27 cellular contexts compared by ENCODE assay signal in the genomic region with DNA sequence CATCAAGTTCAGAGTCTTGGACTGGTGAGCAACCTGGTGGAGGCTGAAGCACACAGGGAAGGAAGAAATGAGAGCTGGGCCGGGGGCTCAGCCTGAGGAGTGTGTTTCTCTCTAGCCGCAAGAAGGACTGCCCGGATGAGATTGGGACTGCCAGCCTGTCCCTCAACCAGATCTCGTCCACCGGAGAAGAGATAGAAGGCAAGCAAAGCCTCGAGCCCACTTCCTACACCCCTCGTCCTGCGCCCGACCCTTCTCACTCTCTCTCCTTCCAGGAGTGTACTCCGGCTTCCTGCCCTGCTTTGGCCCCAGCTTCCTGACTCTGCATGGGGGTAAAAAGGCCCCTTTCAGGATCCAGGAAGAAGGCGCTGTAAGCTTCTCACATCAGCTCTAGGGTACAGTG. TPM values are rescaled to one million over a fixed set of nuclear protein-coding genes. Genes with fewer than 3 reads are reported as not detected.
DNase-seq lines count a peak whose midpoint lies in the region; ATAC-seq, FAIRE-seq and TF ChIP-seq lines count a peak whose summit lies in the region.
"Had no signal": no experiment of that assay in that cellular context is flagged by ENCODE, and none has a peak within 500 bp of the region (broad histone marks: within the 10 kb centered on the region; RNA-seq: fewer than 3 reads in every experiment).

No MANE protein-coding gene starts in this region.

- no peak for TF ChIP-seq CTCF in HepG2 (CRISPR knock-in tag; IDR thresholded peaks at IDR 0.05)
- TF ChIP-seq CTCF in right lobe of liver (IDR thresholded peaks at IDR 0.05), result no peak

- no peaks in the 10 kb centered on the region for H3K36me3 ChIP-seq in HepG2 (replicated peaks in 1 of 2; ENCODE audit: control insufficient read depth in 1 of 2, insufficient read depth in 2 of 2, low read length in 2 of 2)
- H3K36me3 ChIP-seq in right lobe of liver, result no peaks in the 10 kb centered on the region
- H3K36me3 ChIP-seq in mesenchymal stem cell (ENCODE audit: control insufficient read depth in 1 of 2, insufficient read depth in 2 of 2, low read depth in 1 of 2, low read length in 2 of 2), result no peaks in the 10 kb centered on the region
- H3K36me3 ChIP-seq: MG63 had no signal

- peaks cover 6% of the 10 kb centered on the region; the same call in 1 of the 2 replicates for H3K4me1 ChIP-seq in HepG2 (ENCODE audit: insufficient read depth, low read length)
- H3K4me1 ChIP-seq in right lobe of liver, result no peaks in the 10 kb centered on the region
- H3K4me1 ChIP-seq in mesenchymal stem cell (ENCODE audit: control insufficient read depth, insufficient read depth, low read depth, low read length), result peaks cover 5% of the 10 kb centered on the region

- H3K79me2 ChIP-seq in HepG2 (ENCODE audit: insufficient read depth, low read length), result no peaks in the 10 kb centered on the region

- FAIRE-seq in HepG2 (lab: Jason Lieb, UNC), result no peak
- FAIRE-seq: A204.1, GM12891, GM19239 had no signal

- H3K36me3 Mint-ChIP-seq in IgD-negative memory B cell, result no peaks in the 10 kb centered on the region
- H3K36me3 Mint-ChIP-seq: CD8-positive, alpha-beta T cell had no signal

- in situ Hi-C loops in HepG2 (cut with HindIII; ENCODE audit: extremely low pct_ligation_motif_present, low pct_unique_long_range_greater_than_20kb), result no loop called here
- in situ Hi-C loops in ACHN (cut with HindIII; ENCODE audit: low pct_ligation_motif_present, low pct_unique_long_range_greater_than_20kb, low sequenced_read_pairs), result no loop called here

- no peak overlapping the region for H4K8ac ChIP-seq in mesenchymal stem cell (ENCODE audit: low read length)

- DNase-seq in HepG2 (ENCODE audit: low spot score), result no peak
- DNase-seq in right lobe of liver, result no peak
- no peak for DNase-seq in mesenchymal stem cell
- peak; percentile 45 for DNase-seq in posterior vena cava (ENCODE audit: low spot score)
- DNase-seq in ACHN, result no peak
- no peak for DNase-seq in NCI-H1930 (lab: John Stamatoyannopoulos, UW)
- DNase-seq in NCI-H2196 (lab: John Stamatoyannopoulos, UW; ENCODE audit: unreplicated experiment), result no peak
- DNase-seq: C1 segment of cervical spinal cord; CD8-positive, alpha-beta T cell; DMS 273 treated with DMSO at 0.1 percent for 48 hours; DMS79 treated with DMSO at 0.1 percent for 48 hours; GF-D8; H7; KG1; MG63; NCI-H2029 treated with DMSO at 0.1 percent for 48 hours; NCI-H2227 treated with DMSO at 0.1 percent for 48 hours; NCI-H526 treated with DMSO at 0.1 percent for 48 hours; SHP77 had no signal

- H2BK15ac ChIP-seq in mesenchymal stem cell (ENCODE audit: low read depth, poor library complexity, severe bottlenecking), result peak overlapping the region; percentile 55

- no peaks in the 10 kb centered on the region for H3K9me3 ChIP-seq in HepG2 (ENCODE audit: low read length)
- no peaks in the 10 kb centered on the region for H3K9me3 ChIP-seq in right lobe of liver
- no peaks in the 10 kb centered on the region for H3K9me3 ChIP-seq in mesenchymal stem cell (ENCODE audit: control insufficient read depth, low read length)

- no peak overlapping the region for H3K4me2 ChIP-seq in HepG2 (ENCODE audit: low read depth, low read length)
- H3K4me2 ChIP-seq in mesenchymal stem cell (ENCODE audit: low read length, poor library complexity, severe bottlenecking), result no peak overlapping the region

- H2BK12ac ChIP-seq in mesenchymal stem cell (ENCODE audit: low read length in 2 of 2), result no peak overlapping the region

- H3K23ac ChIP-seq in mesenchymal stem cell (ENCODE audit: low read length in 2 of 2), result no peak overlapping the region

- H3K4me1 Mint-ChIP-seq in IgD-negative memory B cell, result peaks cover 0 to 1% (median 0%) of the 10 kb centered on the region in 3 donors

- H4K91ac ChIP-seq in mesenchymal stem cell (ENCODE audit: low read length), result no peak overlapping the region

- no peaks in the 10 kb centered on the region for H4K20me1 ChIP-seq in HepG2 (ENCODE audit: insufficient read depth, low read length)

- H2AFZ ChIP-seq in HepG2 (ENCODE audit: low read length) (no peak overlapping the region), mesenchymal stem cell (ENCODE audit: low read depth, low read length) (no peak overlapping the region)

- peaks cover 5 to 43% of the 10 kb centered on the region in 2 experiments; a peak in 4 of 5 replicates for H3K27me3 ChIP-seq in HepG2 (ENCODE audit: control insufficient read depth in 1 of 2, insufficient read depth in 2 of 2, low read length in 2 of 2)
- H3K27me3 ChIP-seq in right lobe of liver, result no peaks in the 10 kb centered on the region
- H3K27me3 ChIP-seq in mesenchymal stem cell (ENCODE audit: control insufficient read depth in 1 of 2, insufficient read depth in 1 of 2, low read length in 2 of 2), result peaks cover 10 to 24% of the 10 kb centered on the region in 2 experiments
- H3K27me3 ChIP-seq: MG63 had no signal

- intact Hi-C loops in HepG2 (cut with micrococcal nuclease; ENCODE audit: unreplicated experiment) (no loop called here), right lobe of liver (cut with DNase I) (no loop called here), posterior vena cava (cut with DNase I) (no loop called here)

- no peak overlapping the region for H3K27ac ChIP-seq in HepG2 (ENCODE audit: extremely low read length, insufficient read depth, low read length)
- no peak overlapping the region for H3K27ac ChIP-seq in right lobe of liver
- no peak overlapping the region for H3K27ac ChIP-seq in mesenchymal stem cell (ENCODE audit: low read length, poor library complexity, severe bottlenecking)
- H3K27ac ChIP-seq: RWPE1 had no signal

- POLR2A ChIA-PET in HepG2 (lab: Yijun Ruan, JAX), result no interaction called here

- ATAC-seq in HepG2, result peak; percentile 25
- ATAC-seq in right lobe of liver, result no peak
- ATAC-seq: CD8-positive, alpha-beta T cell had no signal

- no peak overlapping the region for H3K14ac ChIP-seq in mesenchymal stem cell (ENCODE audit: low read length in 2 of 2)

- peak overlapping the region in 2 of 3 donors; percentile 43 to 50 for H3K27ac Mint-ChIP-seq in IgD-negative memory B cell
- H3K27ac Mint-ChIP-seq: CD8-positive, alpha-beta T cell had no signal

- H3K4me3 ChIP-seq in HepG2 (replicated peaks in 1 of 3; ENCODE audit: insufficient read depth in 1 of 3, low read depth in 2 of 3, low read length in 3 of 3), result no peak overlapping the region
- no peak overlapping the region for H3K4me3 ChIP-seq in right lobe of liver
- no peak overlapping the region for H3K4me3 ChIP-seq in mesenchymal stem cell (ENCODE audit: insufficient read depth in 1 of 2, low read depth in 1 of 2, low read length in 2 of 2)
- H3K4me3 ChIP-seq: MG63 had no signal

- TF ChIP-seq RAD21 in HepG2 (CRISPR knock-in tag; IDR thresholded peaks at IDR 0.05), result no peak

- H2AK5ac ChIP-seq in mesenchymal stem cell (ENCODE audit: low read length, severe bottlenecking), result peak overlapping the region; percentile 8

- no peak overlapping the region for H3K4me3 Mint-ChIP-seq in IgD-negative memory B cell
- H3K4me3 Mint-ChIP-seq: CD8-positive, alpha-beta T cell had no signal

- CTCF ChIA-PET in HepG2 (lab: Yijun Ruan, JAX; ENCODE audit: low intra/inter-chr PET ratio, low total read pairs), result no interaction called here

- H3K27me3 Mint-ChIP-seq in IgD-negative memory B cell, result peaks cover 5% of the 10 kb centered on the region

- 46% methylated on average over 11 of the region's 11 CpGs for WGBS in HepG2 (ENCODE audit: low lambda C conversion rate)
- WGBS in right lobe of liver (ENCODE audit: insufficient coverage, low coverage, low lambda C conversion rate, missing lambda C conversion rate), result 69% methylated on average over 8 of the region's 11 CpGs
- WGBS in mesenchymal stem cell, result 80% methylated on average over 11 of the region's 11 CpGs

- H2BK5ac ChIP-seq in mesenchymal stem cell (ENCODE audit: low read depth, low read length, poor library complexity, severe bottlenecking), result no peak overlapping the region

- H3K9ac ChIP-seq in HepG2 (ENCODE audit: insufficient read depth, low read depth, low read length) (no peak overlapping the region), mesenchymal stem cell (ENCODE audit: low read length) (no peak overlapping the region)

- H3K18ac ChIP-seq in mesenchymal stem cell (ENCODE audit: low read depth in 1 of 2, low read length in 2 of 2), result no peak overlapping the region

- H3K79me1 ChIP-seq in mesenchymal stem cell (replicated peaks; ENCODE audit: low read length, poor library complexity, severe bottlenecking), result no peaks in the 10 kb centered on the region

- TF ChIP-seq POLR2A in HepG2 (IDR thresholded peaks at IDR 0.05; ENCODE audit: insufficient read depth in 1 of 2, low read depth in 2 of 2, low read length in 2 of 2) (no peak), right lobe of liver (IDR thresholded peaks at IDR 0.05) (no peak)

- H2BK120ac ChIP-seq in mesenchymal stem cell (ENCODE audit: low read depth, low read length), result no peak overlapping the region

- BruUV-seq in HepG2 (replicated peaks; lab: Mats Ljungman, UMichigan), result no TSS peak

- TF ChIP-seq EP300 in HepG2 (IDR thresholded peaks at IDR 0.05; ENCODE audit: low read depth in 2 of 2, low read length in 2 of 2) (no peak), HepG2 (CRISPR knock-in tag; IDR thresholded peaks at IDR 0.05; ENCODE audit: borderline replicate concordance) (no peak)

- H3K4ac ChIP-seq in mesenchymal stem cell (ENCODE audit: low read depth in 1 of 2, low read length in 2 of 2), result no peak overlapping the region

- H3K9me3 Mint-ChIP-seq in IgD-negative memory B cell, result no peaks in the 10 kb centered on the region
- H3K9me3 Mint-ChIP-seq: CD8-positive, alpha-beta T cell had no signal

RNA-seq across cellular contexts. Expression of gene FER1L5, which starts 26.2 kb away (rescaled TPM):
- total RNA-seq in HepG2 (2016; rRNA removed; fragmentation: Illumina TruSeq; extraction: Trizol) (0.02 TPM in 1 of 2 replicates, not detected in the other), right lobe of liver (not detected), posterior vena cava (under 1 TPM in 1 of 2 donors, not detected in 1; 0.05 TPM)
- not detected in 2 replicates for total RNA-seq in HepG2 (2016; cell fraction: cytosol; rRNA removed; fragmentation: Illumina TruSeq; extraction: Trizol; ENCODE audit: low read depth)
- total RNA-seq in HepG2 (2016; cell fraction: insoluble cytoplasmic fraction; rRNA removed; fragmentation: Illumina TruSeq; extraction: Trizol), result 0.02 TPM in 1 of 2 replicates, not detected in the other
- total RNA-seq in HepG2 (2016; cell fraction: membrane; rRNA removed; fragmentation: Illumina TruSeq; extraction: Trizol), result 0.03 TPM in 1 of 2 replicates, not detected in the other
- 0.12 and 0.16 TPM in 2 replicates for total RNA-seq in HepG2 (2016; cell fraction: nucleus; rRNA removed; fragmentation: Illumina TruSeq; extraction: Trizol)
- polyA plus RNA-seq in HepG2 (2011; rRNA removed) (0.08 and 0.22 TPM in 2 replicates), IgD-negative memory B cell (not detected)
- polyA plus RNA-seq in HepG2 (2011; cell fraction: cytosol; rRNA removed), result 0.01 and 0.03 TPM in 2 replicates
- polyA plus RNA-seq in HepG2 (2011; cell fraction: nucleus; rRNA removed), result 1.2 and 1.4 TPM in 2 replicates
- polyA plus RNA-seq in HepG2 (2012), result 0.09 and 0.15 TPM in 2 replicates
- not detected in 2 replicates for polyA plus RNA-seq in HepG2 (2016; cell fraction: cytosol; fragmentation: Illumina TruSeq; extraction: Trizol; ENCODE audit: low read depth)
- polyA plus RNA-seq in HepG2 (2016; cell fraction: insoluble cytoplasmic fraction; fragmentation: Illumina TruSeq; extraction: Trizol; ENCODE audit: low read depth), result not detected in 2 replicates
- not detected in 2 replicates for polyA plus RNA-seq in HepG2 (2016; cell fraction: membrane; fragmentation: Illumina TruSeq; extraction: Trizol; ENCODE audit: low read depth)
- 0.12 and 0.25 TPM in 2 replicates for polyA plus RNA-seq in HepG2 (2016; cell fraction: nucleus; fragmentation: Illumina TruSeq; extraction: Trizol; ENCODE audit: insufficient read depth, low read depth)
- 0.07 and 0.16 TPM in 2 replicates for polyA minus RNA-seq in HepG2 (2011; rRNA and poly(A)+ RNA removed; ENCODE audit: low replicate concordance)
- polyA minus RNA-seq in HepG2 (2011; cell fraction: cytosol; rRNA and poly(A)+ RNA removed), result not detected in 2 replicates
- 0.25 and 0.26 TPM in 2 replicates for polyA minus RNA-seq in HepG2 (2011; cell fraction: nucleus; rRNA and poly(A)+ RNA removed)
- polyA plus RNA-seq in mesenchymal stem cell (2013, experiment 1 of 2), result 0.01 TPM
- not detected for polyA plus RNA-seq in mesenchymal stem cell (2013, experiment 2 of 2)
- total RNA-seq: CD8-positive, alpha-beta T cell; HT-29; NCI-H460; SK-MEL-5 had no signal

RNA-seq across cellular contexts. Expression of gene KANSL3, which starts 30.7 kb away (rescaled TPM):
- total RNA-seq in HepG2 (2016; rRNA removed; fragmentation: Illumina TruSeq; extraction: Trizol), result 37.3 and 43.9 TPM in 2 replicates
- 7.8 and 8.3 TPM in 2 replicates for total RNA-seq in HepG2 (2016; cell fraction: cytosol; rRNA removed; fragmentation: Illumina TruSeq; extraction: Trizol; ENCODE audit: low read depth)
- total RNA-seq in HepG2 (2016; cell fraction: insoluble cytoplasmic fraction; rRNA removed; fragmentation: Illumina TruSeq; extraction: Trizol), result 35.6 and 36.6 TPM in 2 replicates
- total RNA-seq in HepG2 (2016; cell fraction: membrane; rRNA removed; fragmentation: Illumina TruSeq; extraction: Trizol), result 26.4 and 26.5 TPM in 2 replicates
- 40.0 and 44.1 TPM in 2 replicates for total RNA-seq in HepG2 (2016; cell fraction: nucleus; rRNA removed; fragmentation: Illumina TruSeq; extraction: Trizol)
- 20.8 and 28.2 TPM in 2 replicates for polyA plus RNA-seq in HepG2 (2011; rRNA removed)
- 17.0 and 17.8 TPM in 2 replicates for polyA plus RNA-seq in HepG2 (2011; cell fraction: cytosol; rRNA removed)
- 63.0 and 65.8 TPM in 2 replicates for polyA plus RNA-seq in HepG2 (2011; cell fraction: nucleus; rRNA removed)
- polyA plus RNA-seq in HepG2 (2012), result 28.9 and 35.1 TPM in 2 replicates
- 3.4 TPM in 2 replicates for polyA plus RNA-seq in HepG2 (2016; cell fraction: cytosol; fragmentation: Illumina TruSeq; extraction: Trizol; ENCODE audit: low read depth)
- polyA plus RNA-seq in HepG2 (2016; cell fraction: insoluble cytoplasmic fraction; fragmentation: Illumina TruSeq; extraction: Trizol; ENCODE audit: low read depth), result 26.9 and 34.3 TPM in 2 replicates
- polyA plus RNA-seq in HepG2 (2016; cell fraction: membrane; fragmentation: Illumina TruSeq; extraction: Trizol; ENCODE audit: low read depth), result 12.0 and 12.5 TPM in 2 replicates
- polyA plus RNA-seq in HepG2 (2016; cell fraction: nucleus; fragmentation: Illumina TruSeq; extraction: Trizol; ENCODE audit: insufficient read depth, low read depth), result 50.8 and 58.3 TPM in 2 replicates
- 85.2 and 180 TPM in 2 replicates for polyA minus RNA-seq in HepG2 (2011; rRNA and poly(A)+ RNA removed; ENCODE audit: low replicate concordance)
- 19.0 and 20.2 TPM in 2 replicates for polyA minus RNA-seq in HepG2 (2011; cell fraction: cytosol; rRNA and poly(A)+ RNA removed)
- polyA minus RNA-seq in HepG2 (2011; cell fraction: nucleus; rRNA and poly(A)+ RNA removed), result 73.1 and 81.1 TPM in 2 replicates
- 10 to 100 TPM; 17.3 to 29.3 (median 21.6) TPM for total RNA-seq in right lobe of liver
- polyA plus RNA-seq in IgD-negative memory B cell, result 17.3 TPM
- 10.5 TPM for polyA plus RNA-seq in mesenchymal stem cell (2013, experiment 1 of 2)
- polyA plus RNA-seq in mesenchymal stem cell (2013, experiment 2 of 2), result 10.7 TPM
- 10 to 100 TPM; 34.0 to 36.1 TPM for total RNA-seq in posterior vena cava
